In genomic region chr5:145760660-145761059, GRCh38 we compare ENCODE assay signal across 24 cellular contexts.
"Had no signal": no experiment of that assay in that cellular context is flagged by ENCODE, and none has a peak within 500 bp of the region (broad histone marks: within the 10 kb centered on the region; RNA-seq: fewer than 3 reads in every experiment).

No MANE protein-coding gene starts in this region.

- H3K4me1 ChIP-seq: parathyroid adenoma, psoas muscle, right lobe of liver, sigmoid colon, stomach, thyroid gland, transverse colon, upper lobe of right lung, uterus had no signal

- H3K9me3 ChIP-seq: ovary, psoas muscle, right lobe of liver, sigmoid colon, stomach, thoracic aorta, thyroid gland, transverse colon, upper lobe of right lung, uterus had no signal

- H3K9ac ChIP-seq: neural progenitor cell, parathyroid adenoma had no signal

- DNase-seq: naive thymus-derived CD8-positive, alpha-beta T cell; nephron progenitor cell; occipital lobe; ovary; posterior cingulate gyrus; psoas muscle; right cardiac atrium; right lobe of liver; sigmoid colon; small intestine; stimulated activated CD4-positive, alpha-beta T cell treated with anti-CD3 and anti-CD28 coated beads, Interleukin-15, amount 100 ng/mL, for 24 hours; stimulated activated CD4-positive, alpha-beta T cell treated with anti-CD3 and anti-CD28 coated beads, Interleukin-2, amount 100 ng/mL, for 24 hours; stimulated activated CD4-positive, alpha-beta T cell treated with anti-CD3 and anti-CD28 coated beads, Interleukin-2, amount 100 ng/mL, for 48 hours; stimulated activated CD4-positive, alpha-beta T cell treated with anti-CD3 and anti-CD28 coated beads, Interleukin-4, amount 100 ng/mL, for 24 hours; stimulated activated naive B cell treated with anti-CD40 and anti-IgM and Interleukin-4, amounts not matched to agents 10 μg/mL and 1 μg/mL and 100 μg/mL, for 72 hours; stimulated activated naive CD4-positive, alpha-beta T cell treated with Interleukin-2 at 50 U/mL for 16 hours; stomach; thyroid gland; transverse colon; upper lobe of right lung; uterus had no signal

- H3K79me2 ChIP-seq: parathyroid adenoma had no signal

- H3K27ac ChIP-seq: neural progenitor cell, ovary, parathyroid adenoma, psoas muscle, right lobe of liver, sigmoid colon, stomach, thoracic aorta, thyroid gland, transverse colon, upper lobe of right lung, uterus had no signal

- H3K36me3 ChIP-seq: neural progenitor cell, ovary, right lobe of liver, thoracic aorta, thyroid gland, upper lobe of right lung, uterus had no signal

- H3K27me3 ChIP-seq: neural progenitor cell, ovary, right lobe of liver, sigmoid colon, stomach, thyroid gland, transverse colon, upper lobe of right lung, uterus had no signal

- H2AFZ ChIP-seq: neural progenitor cell, parathyroid adenoma had no signal

- H3K4me2 ChIP-seq: neural progenitor cell had no signal

- H3K4me3 ChIP-seq: neural progenitor cell, ovary, psoas muscle, right lobe of liver, sigmoid colon, stomach, thoracic aorta, thyroid gland, transverse colon, upper lobe of right lung, uterus had no signal
